In the genomic region with DNA sequence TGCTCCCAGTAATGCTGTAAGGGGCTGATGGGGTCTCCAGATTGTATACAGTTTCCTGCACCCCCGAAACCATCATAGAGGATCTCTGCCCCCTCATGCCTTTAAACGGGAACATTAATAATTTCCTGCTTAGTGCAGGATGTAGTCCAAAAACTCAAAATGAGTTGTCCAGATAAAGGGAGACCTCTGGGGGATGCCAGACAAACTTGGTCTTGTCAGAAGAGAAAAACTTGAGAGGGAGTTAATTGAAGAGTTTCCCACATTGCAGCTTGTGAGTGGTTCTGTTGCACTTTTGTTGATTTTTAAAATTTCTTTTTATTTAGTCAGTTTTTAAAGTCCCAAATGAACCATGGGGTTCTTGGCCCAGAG, we compare ENCODE assay signal across 26 cellular contexts.
A peak's percentile ranks its signal among the peaks of the same experiment; 100 is the strongest.
DNase-seq lines count a peak whose midpoint lies in the region; ATAC-seq and TF ChIP-seq lines count a peak whose summit lies in the region.
"Had no signal": no experiment of that assay in that cellular context is flagged by ENCODE, and none has a peak within 500 bp of the region (broad histone marks: within the 10 kb centered on the region; RNA-seq: fewer than 3 reads in every experiment).

No MANE protein-coding gene starts in this region.

- H3K27ac ChIP-seq in BLaER1 (no peak overlapping the region), RWPE2 (ENCODE audit: poor library complexity, severe bottlenecking) (peak overlapping the region; percentile 61), epithelial cell of prostate (peak overlapping the region; percentile 64)
- no peak overlapping the region for H3K27ac ChIP-seq in CD8-positive, alpha-beta memory T cell (ENCODE audit: low read depth, low read length)

- H3K36me3 Mint-ChIP-seq in mesothelial cell of epicardium: no peaks in the 10 kb centered on the region
- no peaks in the 10 kb centered on the region for H3K36me3 Mint-ChIP-seq in CD8-positive, alpha-beta memory T cell
- H3K36me3 Mint-ChIP-seq: naive thymus-derived CD8-positive, alpha-beta T cell; T-cell had no signal

- H3K36me3 ChIP-seq in BLaER1 (peaks cover 8% of the 10 kb centered on the region; the same call in 1 of the 2 replicates), RWPE2 (ENCODE audit: low read depth) (no peaks in the 10 kb centered on the region)
- H3K36me3 ChIP-seq in CD8-positive, alpha-beta memory T cell (ENCODE audit: insufficient read depth, low read length): no peaks in the 10 kb centered on the region
- H3K36me3 ChIP-seq: ovary, stomach had no signal

- H3K9me3 Mint-ChIP-seq in mesothelial cell of epicardium: no peaks in the 10 kb centered on the region
- H3K9me3 Mint-ChIP-seq in CD8-positive, alpha-beta memory T cell: peaks cover 0 to 4% (median 0%) of the 10 kb centered on the region in 5 donors
- H3K9me3 Mint-ChIP-seq: CD14-positive monocyte; central memory CD8-positive, alpha-beta T cell; T-cell had no signal

- H3K4me3 ChIP-seq in BLaER1: no peak overlapping the region
- H3K4me3 ChIP-seq in RWPE2 (ENCODE audit: severe bottlenecking): no peak overlapping the region
- no peak overlapping the region for H3K4me3 ChIP-seq in CD8-positive, alpha-beta memory T cell (ENCODE audit: low read length)
- H3K4me3 ChIP-seq: K562, ovary, stomach had no signal

- no peak overlapping the region for H3K4me3 Mint-ChIP-seq in mesothelial cell of epicardium
- H3K4me3 Mint-ChIP-seq in CD8-positive, alpha-beta memory T cell: no peak overlapping the region
- H3K4me3 Mint-ChIP-seq: activated CD8-positive, alpha-beta T cell treated with anti-CD3 and anti-CD28 coated beads, Interleukin-2, amount 10 ng/mL, durations not matched to agents 7 days and 5 days; CD14-positive monocyte; central memory CD8-positive, alpha-beta T cell; naive thymus-derived CD8-positive, alpha-beta T cell; T-cell had no signal

- no peak for ATAC-seq in RWPE2 (ENCODE audit: low read depth)
- no peak for ATAC-seq in GM18909 (IDR thresholded peaks at IDR 0.05; ENCODE audit: poor library complexity, unreplicated experiment)
- ATAC-seq: activated CD8-positive, alpha-beta T cell treated with anti-CD3 and anti-CD28 coated beads, Interleukin-2, amount 10 ng/mL, durations not matched to agents 7 days and 5 days; HCT116; K562; left colon; naive thymus-derived CD8-positive, alpha-beta T cell; T-cell had no signal

- CTCF ChIA-PET in CD8-positive, alpha-beta memory T cell (lab: Charles Lee): no interaction called here

- peak overlapping the region; percentile 57 for H3K4me2 ChIP-seq in BLaER1

- H3K27me3 Mint-ChIP-seq in mesothelial cell of epicardium (ENCODE audit: low read depth): no peaks in the 10 kb centered on the region
- peaks cover 8 to 15% of the 10 kb centered on the region in 2 donors for H3K27me3 Mint-ChIP-seq in CD8-positive, alpha-beta memory T cell

- TF ChIP-seq CTCF in RWPE2 (IDR thresholded peaks at IDR 0.05; ENCODE audit: poor library complexity, severe bottlenecking) (no peak), mesothelial cell of epicardium (IDR thresholded peaks at IDR 0.05; ENCODE audit: unreplicated experiment) (no peak), GM20000 (IDR thresholded peaks at IDR 0.05; ENCODE audit: extremely low read depth, missing control alignments) (no peak)

- H4K20me1 ChIP-seq in BLaER1: peaks cover 9% of the 10 kb centered on the region; the same call in 1 of the 2 replicates

- H3K4me1 ChIP-seq in BLaER1 (peaks cover 62% of the 10 kb centered on the region), RWPE2 (ENCODE audit: insufficient read depth, poor library complexity, severe bottlenecking) (peaks cover 22% of the 10 kb centered on the region)
- no peaks in the 10 kb centered on the region for H3K4me1 ChIP-seq in CD8-positive, alpha-beta memory T cell (ENCODE audit: insufficient read depth, low read length)

- H3K9me3 ChIP-seq in BLaER1 (no peaks in the 10 kb centered on the region), RWPE2 (ENCODE audit: severe bottlenecking) (no peaks in the 10 kb centered on the region)
- no peaks in the 10 kb centered on the region for H3K9me3 ChIP-seq in CD8-positive, alpha-beta memory T cell (ENCODE audit: low read length)
- H3K9me3 ChIP-seq: ovary, stomach had no signal

- peaks cover 82% of the 10 kb centered on the region for H3K4me1 Mint-ChIP-seq in mesothelial cell of epicardium
- H3K4me1 Mint-ChIP-seq in CD8-positive, alpha-beta memory T cell: no peaks in the 10 kb centered on the region
- H3K4me1 Mint-ChIP-seq: CD14-positive monocyte; central memory CD8-positive, alpha-beta T cell; naive thymus-derived CD8-positive, alpha-beta T cell; T-cell had no signal

- in situ Hi-C loops in G401 (cut with HindIII; ENCODE audit: low sequenced_read_pairs): no loop called here

- DNase-seq in RWPE2 (ENCODE audit: low spot score): no peak
- no peak for DNase-seq in epithelial cell of prostate (ENCODE audit: low read depth, low spot score)
- DNase-seq in mesothelial cell of epicardium (ENCODE audit: low spot score in 2 of 2, unreplicated experiment in 2 of 2): no peak
- DNase-seq in GM20000 (ENCODE audit: low spot score): no peak
- DNase-seq in CD8-positive, alpha-beta memory T cell: no peak
- DNase-seq in G401 (ENCODE audit: low spot score): no peak
- DNase-seq: ACHN; activated CD4-positive, CD25-positive, alpha-beta regulatory T cell treated with anti-CD3 and anti-CD28 coated beads, Interleukin-2, amount 50 U/mL, for 72 hours; activated CD8-positive, alpha-beta T cell treated with anti-CD3 and anti-CD28 coated beads, Interleukin-2, amount 10 ng/mL, durations not matched to agents 7 days and 5 days; activated gamma-delta T cell treated with Interleukin-2 at 50 U/mL for 16 hours; erythroblast; left colon; naive thymus-derived CD8-positive, alpha-beta T cell; NCI-H187; SHP77; stimulated activated CD4-positive, alpha-beta T cell treated with anti-CD3 and anti-CD28 coated beads, Interleukin-12 subunit alpha, Interleukin-12 subunit beta, amount 100 ng/mL, for 4 hours; stomach; T-cell; trophoblast cell had no signal

- H3K9ac ChIP-seq in BLaER1: no peak overlapping the region

- POLR2A ChIA-PET in CD8-positive, alpha-beta memory T cell (lab: Charles Lee): no interaction called here

- H3K27me3 ChIP-seq in BLaER1 (no peaks in the 10 kb centered on the region), RWPE2 (ENCODE audit: insufficient read depth, poor library complexity, severe bottlenecking) (no peaks in the 10 kb centered on the region)
- peaks cover 3% of the 10 kb centered on the region for H3K27me3 ChIP-seq in CD8-positive, alpha-beta memory T cell (ENCODE audit: insufficient read depth, low read length, poor library complexity, severe bottlenecking)
- H3K27me3 ChIP-seq: ovary, stomach had no signal

- H3K27ac Mint-ChIP-seq in mesothelial cell of epicardium: peak overlapping the region; percentile 87
- no peak overlapping the region for H3K27ac Mint-ChIP-seq in CD8-positive, alpha-beta memory T cell
- H3K27ac Mint-ChIP-seq: activated CD8-positive, alpha-beta T cell treated with anti-CD3 and anti-CD28 coated beads, Interleukin-2, amount 10 ng/mL, durations not matched to agents 7 days and 5 days; naive thymus-derived CD8-positive, alpha-beta T cell; T-cell had no signal

Comparison
In these comparisons a context has a peak if more than half of its experiments do, and no peak if none do; other contexts are left out.
1. H3K27ac ChIP-seq: peak in RWPE2 (single experiment) and epithelial cell of prostate (single experiment); none in BLaER1 (single experiment) and CD8-positive, alpha-beta memory T cell (single experiment).